Comparison of ENCODE assay signal across 12 cellular contexts in genomic region chr1:20992327-20993056, GRCh38.
DNase-seq lines count a peak whose midpoint lies in the region; ATAC-seq and TF ChIP-seq lines count a peak whose summit lies in the region.
"Had no signal": no experiment of that assay in that cellular context is flagged by ENCODE, and none has a peak within 500 bp of the region (broad histone marks: within the 10 kb centered on the region; RNA-seq: fewer than 3 reads in every experiment).

No MANE protein-coding gene starts in this region.

- H3K27me3 ChIP-seq in RWPE2 (ENCODE audit: insufficient read depth, poor library complexity, severe bottlenecking): no peaks in the 10 kb centered on the region
- no peaks in the 10 kb centered on the region for H3K27me3 ChIP-seq in sigmoid colon
- H3K27me3 ChIP-seq in PC-9 (ENCODE audit: insufficient read depth, low read depth): no peaks in the 10 kb centered on the region

- H2AFZ ChIP-seq in PC-9: no peak overlapping the region

- intact Hi-C loops in activated CD8-positive, alpha-beta T cell treated with anti-CD3 and anti-CD28 coated beads for 36 hours (cut with micrococcal nuclease): no loop called here
- intact Hi-C loops in sigmoid colon (cut with DNase I) (no loop called here), PC-9 (cut with micrococcal nuclease; ENCODE audit: unreplicated experiment) (no loop called here)

- no peak overlapping the region for H3K4me2 ChIP-seq in PC-9

- H3K27me3 Mint-ChIP-seq in activated CD8-positive, alpha-beta T cell treated with anti-CD3 and anti-CD28 coated beads for 36 hours: no peaks in the 10 kb centered on the region
- H3K27me3 Mint-ChIP-seq in activated CD8-positive, alpha-beta T cell treated with anti-CD3 and anti-CD28 coated beads, Interleukin-2, amount 10 ng/mL, durations not matched to agents 7 days and 5 days (ENCODE audit: low read depth): no peaks in the 10 kb centered on the region
- no peaks in the 10 kb centered on the region for H3K27me3 Mint-ChIP-seq in stimulated activated naive CD8-positive, alpha-beta T cell treated with anti-CD3 and anti-CD28 coated beads, Interleukin-15, Interleukin-2, amounts not matched to agents 100 ng/mL and 50 ng/mL, for 24 hours
- no peaks in the 10 kb centered on the region for H3K27me3 Mint-ChIP-seq in naive thymus-derived CD8-positive, alpha-beta T cell

- no peak overlapping the region for H3K4me3 ChIP-seq in RWPE2 (ENCODE audit: severe bottlenecking)
- no peak overlapping the region for H3K4me3 ChIP-seq in sigmoid colon
- no peak overlapping the region for H3K4me3 ChIP-seq in PC-9

- POLR2A ChIA-PET in activated CD8-positive, alpha-beta T cell treated with anti-CD3 and anti-CD28 coated beads for 36 hours (lab: Charles Lee): interaction anchor here (0.5 kb wide), 1 partner anchor 165 kb away, joined by 3 read pairs; no protein-coding TSS in a partner anchor
- POLR2A ChIA-PET in activated CD8-positive, alpha-beta T cell treated with anti-CD3 and anti-CD28 coated beads, Interleukin-2, amount 10 ng/mL, durations not matched to agents 7 days and 5 days (lab: Charles Lee): no interaction called here
- POLR2A ChIA-PET in naive thymus-derived CD8-positive, alpha-beta T cell (lab: Charles Lee): no interaction called here
- POLR2A ChIA-PET in PC-9 (lab: Charles Lee; ENCODE audit: unreplicated experiment): no interaction called here

- H3K9me3 Mint-ChIP-seq in activated CD8-positive, alpha-beta T cell treated with anti-CD3 and anti-CD28 coated beads for 36 hours: no peaks in the 10 kb centered on the region
- no peaks in the 10 kb centered on the region for H3K9me3 Mint-ChIP-seq in activated CD8-positive, alpha-beta T cell treated with anti-CD3 and anti-CD28 coated beads, Interleukin-2, amount 10 ng/mL, durations not matched to agents 7 days and 5 days (ENCODE audit: insufficient read depth)
- H3K9me3 Mint-ChIP-seq in stimulated activated naive CD8-positive, alpha-beta T cell treated with anti-CD3 and anti-CD28 coated beads, Interleukin-15, Interleukin-2, amounts not matched to agents 100 ng/mL and 50 ng/mL, for 24 hours: no peaks in the 10 kb centered on the region
- H3K9me3 Mint-ChIP-seq in naive thymus-derived CD8-positive, alpha-beta T cell: no peaks in the 10 kb centered on the region

- no peak overlapping the region for H3K4me3 Mint-ChIP-seq in activated CD8-positive, alpha-beta T cell treated with anti-CD3 and anti-CD28 coated beads for 36 hours
- no peak overlapping the region for H3K4me3 Mint-ChIP-seq in activated CD8-positive, alpha-beta T cell treated with anti-CD3 and anti-CD28 coated beads, Interleukin-2, amount 10 ng/mL, durations not matched to agents 7 days and 5 days
- no peak overlapping the region for H3K4me3 Mint-ChIP-seq in stimulated activated naive CD8-positive, alpha-beta T cell treated with anti-CD3 and anti-CD28 coated beads, Interleukin-15, Interleukin-2, amounts not matched to agents 100 ng/mL and 50 ng/mL, for 24 hours
- H3K4me3 Mint-ChIP-seq in naive thymus-derived CD8-positive, alpha-beta T cell: no peak overlapping the region

- CTCF ChIA-PET in activated CD8-positive, alpha-beta T cell treated with anti-CD3 and anti-CD28 coated beads for 36 hours (lab: Charles Lee): interaction anchor here (1.3 to 1.8 kb wide), 2 partner anchors 13 to 203 kb away, joined by 3 to 5 read pairs; no protein-coding TSS in a partner anchor
- CTCF ChIA-PET in activated CD8-positive, alpha-beta T cell treated with anti-CD3 and anti-CD28 coated beads, Interleukin-2, amount 10 ng/mL, durations not matched to agents 7 days and 5 days (lab: Charles Lee): interaction anchor here (0.7 to 3.3 kb wide), 3 partner anchors 12 to 296 kb away, joined by 3 to 13 read pairs (median 3); no protein-coding TSS in a partner anchor
- CTCF ChIA-PET in PC-9 (lab: Charles Lee): no interaction called here

- no TSS peak for BruUV-seq in PC-9 (replicated peaks; lab: Mats Ljungman, UMichigan)

- no peak overlapping the region for H3K27ac ChIP-seq in RWPE2 (ENCODE audit: poor library complexity, severe bottlenecking)
- no peak overlapping the region for H3K27ac ChIP-seq in sigmoid colon
- H3K27ac ChIP-seq in PC-9: no peak overlapping the region

- TF ChIP-seq CTCF in activated CD8-positive, alpha-beta T cell treated with anti-CD3 and anti-CD28 coated beads for 36 hours (IDR thresholded peaks at IDR 0.05): no peak
- TF ChIP-seq CTCF in RWPE2 (IDR thresholded peaks at IDR 0.05; ENCODE audit: poor library complexity, severe bottlenecking) (no peak), sigmoid colon (IDR thresholded peaks at IDR 0.05) (no peak), PC-9 (conservative IDR thresholded peaks at IDR 0.05) (no peak)

- H3F3A ChIP-seq in PC-9 (ENCODE audit: insufficient read depth, low read depth): no peaks in the 10 kb centered on the region

- TF ChIP-seq EP300 in sigmoid colon (IDR thresholded peaks at IDR 0.05): no peak

- H3K36me3 ChIP-seq in RWPE2 (ENCODE audit: low read depth) (no peaks in the 10 kb centered on the region), sigmoid colon (no peaks in the 10 kb centered on the region), PC-9 (ENCODE audit: low read depth) (no peaks in the 10 kb centered on the region)

- no peaks in the 10 kb centered on the region for H3K9me3 ChIP-seq in RWPE2 (ENCODE audit: severe bottlenecking)
- no peaks in the 10 kb centered on the region for H3K9me3 ChIP-seq in sigmoid colon
- no peaks in the 10 kb centered on the region for H3K9me3 ChIP-seq in PC-9 (ENCODE audit: insufficient read depth, low read depth)

- ATAC-seq in activated CD8-positive, alpha-beta T cell treated with anti-CD3 and anti-CD28 coated beads for 36 hours: peak; percentile 51
- ATAC-seq in activated CD8-positive, alpha-beta T cell treated with anti-CD3 and anti-CD28 coated beads, Interleukin-2, amount 10 ng/mL, durations not matched to agents 7 days and 5 days: no peak
- ATAC-seq in RWPE2 (ENCODE audit: low read depth): peak; percentile 38; the same call in 1 of the 3 replicates
- ATAC-seq in naive thymus-derived CD8-positive, alpha-beta T cell: no peak
- ATAC-seq: left ventricle myocardium superior, right cardiac atrium had no signal

- no peak for TF ChIP-seq POLR2A in sigmoid colon (IDR thresholded peaks at IDR 0.05)

- H3K4me1 Mint-ChIP-seq in activated CD8-positive, alpha-beta T cell treated with anti-CD3 and anti-CD28 coated beads for 36 hours (ENCODE audit: low read depth): peaks cover 21% of the 10 kb centered on the region
- H3K4me1 Mint-ChIP-seq in activated CD8-positive, alpha-beta T cell treated with anti-CD3 and anti-CD28 coated beads, Interleukin-2, amount 10 ng/mL, durations not matched to agents 7 days and 5 days (ENCODE audit: low read depth): peaks cover 22% of the 10 kb centered on the region
- H3K4me1 Mint-ChIP-seq in stimulated activated naive CD8-positive, alpha-beta T cell treated with anti-CD3 and anti-CD28 coated beads, Interleukin-15, Interleukin-2, amounts not matched to agents 100 ng/mL and 50 ng/mL, for 24 hours (ENCODE audit: low read depth): peaks cover 22% of the 10 kb centered on the region
- H3K4me1 Mint-ChIP-seq in naive thymus-derived CD8-positive, alpha-beta T cell: peaks cover 0 to 10% (median 5%) of the 10 kb centered on the region in 4 donors

- H3K4me1 ChIP-seq in RWPE2 (ENCODE audit: insufficient read depth, poor library complexity, severe bottlenecking) (peaks cover 12% of the 10 kb centered on the region), sigmoid colon (peaks cover 0 to 11% (median 5%) of the 10 kb centered on the region in 4 donors), PC-9 (replicated peaks; ENCODE audit: insufficient read depth) (no peaks in the 10 kb centered on the region)

- 0 out of 2 replicates have a peak, but pooled peaks cover 9% of the 10 kb centered on the region for H3K79me2 ChIP-seq in PC-9 (ENCODE audit: low read depth)

- WGBS in sigmoid colon, 2 donors: 41 to 49% methylated on average over 2 of the region's 2 CpGs

- no peaks in the 10 kb centered on the region; the same call in 1 of the 2 replicates for H4K20me1 ChIP-seq in PC-9 (ENCODE audit: insufficient read depth)

- no peaks in the 10 kb centered on the region for H3K9me2 ChIP-seq in PC-9 (ENCODE audit: insufficient read depth)

- H3K36me3 Mint-ChIP-seq in activated CD8-positive, alpha-beta T cell treated with anti-CD3 and anti-CD28 coated beads for 36 hours (ENCODE audit: low read depth): peaks cover 3% of the 10 kb centered on the region
- H3K36me3 Mint-ChIP-seq in activated CD8-positive, alpha-beta T cell treated with anti-CD3 and anti-CD28 coated beads, Interleukin-2, amount 10 ng/mL, durations not matched to agents 7 days and 5 days (ENCODE audit: low read depth): peaks cover 2% of the 10 kb centered on the region
- H3K36me3 Mint-ChIP-seq in stimulated activated naive CD8-positive, alpha-beta T cell treated with anti-CD3 and anti-CD28 coated beads, Interleukin-15, Interleukin-2, amounts not matched to agents 100 ng/mL and 50 ng/mL, for 24 hours (ENCODE audit: low read depth): peaks cover 19% of the 10 kb centered on the region
- H3K36me3 Mint-ChIP-seq in naive thymus-derived CD8-positive, alpha-beta T cell: peaks cover 0 to 10% (median 0%) of the 10 kb centered on the region in 3 donors

- peak overlapping the region; percentile 54 for H3K27ac Mint-ChIP-seq in activated CD8-positive, alpha-beta T cell treated with anti-CD3 and anti-CD28 coated beads for 36 hours
- H3K27ac Mint-ChIP-seq in activated CD8-positive, alpha-beta T cell treated with anti-CD3 and anti-CD28 coated beads, Interleukin-2, amount 10 ng/mL, durations not matched to agents 7 days and 5 days: no peak overlapping the region
- peak overlapping the region; percentile 15 for H3K27ac Mint-ChIP-seq in stimulated activated naive CD8-positive, alpha-beta T cell treated with anti-CD3 and anti-CD28 coated beads, Interleukin-15, Interleukin-2, amounts not matched to agents 100 ng/mL and 50 ng/mL, for 24 hours
- peak overlapping the region in 3 of 10 donors; percentile 12 to 58 (median 17) for H3K27ac Mint-ChIP-seq in naive thymus-derived CD8-positive, alpha-beta T cell

- DNase-seq in activated CD8-positive, alpha-beta T cell treated with anti-CD3 and anti-CD28 coated beads for 36 hours: no peak
- no peak for DNase-seq in activated CD8-positive, alpha-beta T cell treated with anti-CD3 and anti-CD28 coated beads, Interleukin-2, amount 10 ng/mL, durations not matched to agents 7 days and 5 days
- DNase-seq in RWPE2 (ENCODE audit: low spot score) (no peak), fibroblast of peridontal ligament (ENCODE audit: extremely low read depth) (peak; percentile 65), sigmoid colon (no peak), PC-9 (no peak)
- DNase-seq in naive thymus-derived CD8-positive, alpha-beta T cell: no peak
- DNase-seq: foreskin melanocyte, left ventricle myocardium superior, NCI-H1694 treated with DMSO at 0.1 percent for 48 hours, right cardiac atrium had no signal

Comparison
In these comparisons a context has a peak if more than half of its experiments do, and no peak if none do; other contexts are left out.
1. ATAC-seq: peak in activated CD8-positive, alpha-beta T cell treated with anti-CD3 and anti-CD28 coated beads for 36 hours (single experiment) and RWPE2 (single experiment); none in activated CD8-positive, alpha-beta T cell treated with anti-CD3 and anti-CD28 coated beads, Interleukin-2, amount 10 ng/mL, durations not matched to agents 7 days and 5 days (single experiment) and naive thymus-derived CD8-positive, alpha-beta T cell (0 of 2).